ENCODE assay signal across 1 cellular context in the genomic region with DNA sequence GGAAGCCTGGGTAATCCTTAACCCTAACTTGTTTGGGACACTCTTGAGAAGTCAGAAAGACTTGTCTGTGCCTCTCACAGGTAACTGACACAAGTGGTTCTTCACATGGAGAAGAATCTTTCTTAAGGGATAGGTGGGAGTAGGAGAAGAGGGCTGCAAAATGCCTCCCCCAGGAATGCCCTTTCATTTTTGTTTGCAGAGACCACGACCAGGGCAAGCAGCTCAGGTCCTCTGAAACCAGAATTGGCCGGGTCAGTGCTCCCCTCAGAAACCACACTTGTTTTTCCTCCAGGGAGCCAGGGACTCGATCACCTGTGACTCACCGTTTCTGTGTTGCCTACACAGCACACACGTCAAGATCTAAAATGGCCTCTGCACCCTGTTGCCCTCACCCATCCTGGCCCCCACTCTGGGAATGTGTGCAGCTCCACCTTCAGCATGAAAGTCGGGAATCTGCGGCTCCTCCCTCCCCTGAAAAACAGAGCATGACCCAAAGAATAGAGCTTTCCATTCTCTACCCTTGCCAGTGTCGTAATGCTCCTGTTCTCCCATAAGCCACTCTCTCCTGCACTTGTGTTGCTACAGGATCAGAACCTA.
TF ChIP-seq lines count a peak whose summit lies in the region.

No MANE protein-coding gene starts in this region.

TF ChIP-seq in HepG2, 621 proteins besides CTCF, POLR2A, EP300 and RAD21 (continued from another document and continues in another):
- TF ChIP-seq, protein P1, sequence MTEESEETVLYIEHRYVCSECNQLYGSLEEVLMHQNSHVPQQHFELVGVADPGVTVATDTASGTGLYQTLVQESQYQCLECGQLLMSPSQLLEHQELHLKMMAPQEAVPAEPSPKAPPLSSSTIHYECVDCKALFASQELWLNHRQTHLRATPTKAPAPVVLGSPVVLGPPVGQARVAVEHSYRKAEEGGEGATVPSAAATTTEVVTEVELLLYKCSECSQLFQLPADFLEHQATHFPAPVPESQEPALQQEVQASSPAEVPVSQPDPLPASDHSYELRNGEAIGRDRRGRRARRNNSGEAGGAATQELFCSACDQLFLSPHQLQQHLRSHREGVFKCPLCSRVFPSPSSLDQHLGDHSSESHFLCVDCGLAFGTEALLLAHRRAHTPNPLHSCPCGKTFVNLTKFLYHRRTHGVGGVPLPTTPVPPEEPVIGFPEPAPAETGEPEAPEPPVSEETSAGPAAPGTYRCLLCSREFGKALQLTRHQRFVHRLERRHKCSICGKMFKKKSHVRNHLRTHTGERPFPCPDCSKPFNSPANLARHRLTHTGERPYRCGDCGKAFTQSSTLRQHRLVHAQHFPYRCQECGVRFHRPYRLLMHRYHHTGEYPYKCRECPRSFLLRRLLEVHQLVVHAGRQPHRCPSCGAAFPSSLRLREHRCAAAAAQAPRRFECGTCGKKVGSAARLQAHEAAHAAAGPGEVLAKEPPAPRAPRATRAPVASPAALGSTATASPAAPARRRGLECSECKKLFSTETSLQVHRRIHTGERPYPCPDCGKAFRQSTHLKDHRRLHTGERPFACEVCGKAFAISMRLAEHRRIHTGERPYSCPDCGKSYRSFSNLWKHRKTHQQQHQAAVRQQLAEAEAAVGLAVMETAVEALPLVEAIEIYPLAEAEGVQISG (CRISPR knock-in tag; IDR thresholded peaks at IDR 0.05), result peak; percentile 45; the same call in 1 of the 2 replicates
- no peak for TF ChIP-seq DNMT1 (CRISPR knock-in tag; IDR thresholded peaks at IDR 0.05)
- TF ChIP-seq ZNF547 (CRISPR knock-in tag; IDR thresholded peaks at IDR 0.05), result no peak
- TF ChIP-seq RNF2 (conservative IDR thresholded peaks at IDR 0.05; ENCODE audit: low read depth), result no peak
- TF ChIP-seq SPEN (CRISPR knock-in tag; IDR thresholded peaks at IDR 0.05; ENCODE audit: low read depth), result peak; percentile 15; the same call in 1 of the 2 replicates
- no peak; the same call in 1 of the 2 replicates for TF ChIP-seq MYC (CRISPR knock-in tag; IDR thresholded peaks at IDR 0.05; ENCODE audit: borderline replicate concordance)
- TF ChIP-seq PHF8 (CRISPR knock-in tag; IDR thresholded peaks at IDR 0.05), result no peak
- TF ChIP-seq NCOR1 (IDR thresholded peaks at IDR 0.05; ENCODE audit: borderline replicate concordance, low read length), result no peak
- TF ChIP-seq MAFG (CRISPR knock-in tag; IDR thresholded peaks at IDR 0.05), result no peak
- no peak for TF ChIP-seq ZNF703 (CRISPR knock-in tag; IDR thresholded peaks at IDR 0.05; ENCODE audit: borderline replicate concordance)
- TF ChIP-seq, protein P2, sequence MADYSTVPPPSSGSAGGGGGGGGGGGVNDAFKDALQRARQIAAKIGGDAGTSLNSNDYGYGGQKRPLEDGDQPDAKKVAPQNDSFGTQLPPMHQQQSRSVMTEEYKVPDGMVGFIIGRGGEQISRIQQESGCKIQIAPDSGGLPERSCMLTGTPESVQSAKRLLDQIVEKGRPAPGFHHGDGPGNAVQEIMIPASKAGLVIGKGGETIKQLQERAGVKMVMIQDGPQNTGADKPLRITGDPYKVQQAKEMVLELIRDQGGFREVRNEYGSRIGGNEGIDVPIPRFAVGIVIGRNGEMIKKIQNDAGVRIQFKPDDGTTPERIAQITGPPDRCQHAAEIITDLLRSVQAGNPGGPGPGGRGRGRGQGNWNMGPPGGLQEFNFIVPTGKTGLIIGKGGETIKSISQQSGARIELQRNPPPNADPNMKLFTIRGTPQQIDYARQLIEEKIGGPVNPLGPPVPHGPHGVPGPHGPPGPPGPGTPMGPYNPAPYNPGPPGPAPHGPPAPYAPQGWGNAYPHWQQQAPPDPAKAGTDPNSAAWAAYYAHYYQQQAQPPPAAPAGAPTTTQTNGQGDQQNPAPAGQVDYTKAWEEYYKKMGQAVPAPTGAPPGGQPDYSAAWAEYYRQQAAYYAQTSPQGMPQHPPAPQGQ (CRISPR knock-in tag; IDR thresholded peaks at IDR 0.05; ENCODE audit: borderline replicate concordance), result no peak
- TF ChIP-seq, protein P3, sequence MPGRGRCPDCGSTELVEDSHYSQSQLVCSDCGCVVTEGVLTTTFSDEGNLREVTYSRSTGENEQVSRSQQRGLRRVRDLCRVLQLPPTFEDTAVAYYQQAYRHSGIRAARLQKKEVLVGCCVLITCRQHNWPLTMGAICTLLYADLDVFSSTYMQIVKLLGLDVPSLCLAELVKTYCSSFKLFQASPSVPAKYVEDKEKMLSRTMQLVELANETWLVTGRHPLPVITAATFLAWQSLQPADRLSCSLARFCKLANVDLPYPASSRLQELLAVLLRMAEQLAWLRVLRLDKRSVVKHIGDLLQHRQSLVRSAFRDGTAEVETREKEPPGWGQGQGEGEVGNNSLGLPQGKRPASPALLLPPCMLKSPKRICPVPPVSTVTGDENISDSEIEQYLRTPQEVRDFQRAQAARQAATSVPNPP (CRISPR knock-in tag; IDR thresholded peaks at IDR 0.05), result no peak
- no peak for TF ChIP-seq CSRNP1 (CRISPR knock-in tag; IDR thresholded peaks at IDR 0.05)
- TF ChIP-seq SOX6 (IDR thresholded peaks at IDR 0.05), result no peak
- TF ChIP-seq SOX6 (CRISPR knock-in tag; IDR thresholded peaks at IDR 0.05), result peak; percentile 88
- 0 out of 2 replicates have a peak, but pooled peaks have one; percentile 36 for TF ChIP-seq ZNF253 (CRISPR knock-in tag; IDR thresholded peaks at IDR 0.05; ENCODE audit: borderline replicate concordance)
- TF ChIP-seq, protein P4, sequence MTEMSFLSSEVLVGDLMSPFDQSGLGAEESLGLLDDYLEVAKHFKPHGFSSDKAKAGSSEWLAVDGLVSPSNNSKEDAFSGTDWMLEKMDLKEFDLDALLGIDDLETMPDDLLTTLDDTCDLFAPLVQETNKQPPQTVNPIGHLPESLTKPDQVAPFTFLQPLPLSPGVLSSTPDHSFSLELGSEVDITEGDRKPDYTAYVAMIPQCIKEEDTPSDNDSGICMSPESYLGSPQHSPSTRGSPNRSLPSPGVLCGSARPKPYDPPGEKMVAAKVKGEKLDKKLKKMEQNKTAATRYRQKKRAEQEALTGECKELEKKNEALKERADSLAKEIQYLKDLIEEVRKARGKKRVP (CRISPR knock-in tag; IDR thresholded peaks at IDR 0.05), result no peak
- TF ChIP-seq ZBTB7B (CRISPR knock-in tag; IDR thresholded peaks at IDR 0.05), result peak; percentile 61; the same call in 1 of the 2 replicates
- TF ChIP-seq, protein P5, sequence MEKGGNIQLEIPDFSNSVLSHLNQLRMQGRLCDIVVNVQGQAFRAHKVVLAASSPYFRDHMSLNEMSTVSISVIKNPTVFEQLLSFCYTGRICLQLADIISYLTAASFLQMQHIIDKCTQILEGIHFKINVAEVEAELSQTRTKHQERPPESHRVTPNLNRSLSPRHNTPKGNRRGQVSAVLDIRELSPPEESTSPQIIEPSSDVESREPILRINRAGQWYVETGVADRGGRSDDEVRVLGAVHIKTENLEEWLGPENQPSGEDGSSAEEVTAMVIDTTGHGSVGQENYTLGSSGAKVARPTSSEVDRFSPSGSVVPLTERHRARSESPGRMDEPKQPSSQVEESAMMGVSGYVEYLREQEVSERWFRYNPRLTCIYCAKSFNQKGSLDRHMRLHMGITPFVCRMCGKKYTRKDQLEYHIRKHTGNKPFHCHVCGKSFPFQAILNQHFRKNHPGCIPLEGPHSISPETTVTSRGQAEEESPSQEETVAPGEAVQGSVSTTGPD (CRISPR knock-in tag; IDR thresholded peaks at IDR 0.05), result no peak
- TF ChIP-seq ZBTB21 (CRISPR knock-in tag; IDR thresholded peaks at IDR 0.05), result peak; percentile 45; the same call in 1 of the 2 replicates
- TF ChIP-seq CSRNP2 (CRISPR knock-in tag; conservative IDR thresholded peaks at IDR 0.05; ENCODE audit: low read depth), result no peak
- 0 out of 4 replicates have a peak, but pooled peaks of 1 of the 2 experiments have one; percentile 33 for TF ChIP-seq HMGXB4 (CRISPR knock-in tag; IDR thresholded peaks at IDR 0.05; ENCODE audit: borderline replicate concordance in 1 of 2, low read depth in 1 of 2)
- TF ChIP-seq ZNF709 (CRISPR knock-in tag; IDR thresholded peaks at IDR 0.05), result no peak
- TF ChIP-seq, protein P6, sequence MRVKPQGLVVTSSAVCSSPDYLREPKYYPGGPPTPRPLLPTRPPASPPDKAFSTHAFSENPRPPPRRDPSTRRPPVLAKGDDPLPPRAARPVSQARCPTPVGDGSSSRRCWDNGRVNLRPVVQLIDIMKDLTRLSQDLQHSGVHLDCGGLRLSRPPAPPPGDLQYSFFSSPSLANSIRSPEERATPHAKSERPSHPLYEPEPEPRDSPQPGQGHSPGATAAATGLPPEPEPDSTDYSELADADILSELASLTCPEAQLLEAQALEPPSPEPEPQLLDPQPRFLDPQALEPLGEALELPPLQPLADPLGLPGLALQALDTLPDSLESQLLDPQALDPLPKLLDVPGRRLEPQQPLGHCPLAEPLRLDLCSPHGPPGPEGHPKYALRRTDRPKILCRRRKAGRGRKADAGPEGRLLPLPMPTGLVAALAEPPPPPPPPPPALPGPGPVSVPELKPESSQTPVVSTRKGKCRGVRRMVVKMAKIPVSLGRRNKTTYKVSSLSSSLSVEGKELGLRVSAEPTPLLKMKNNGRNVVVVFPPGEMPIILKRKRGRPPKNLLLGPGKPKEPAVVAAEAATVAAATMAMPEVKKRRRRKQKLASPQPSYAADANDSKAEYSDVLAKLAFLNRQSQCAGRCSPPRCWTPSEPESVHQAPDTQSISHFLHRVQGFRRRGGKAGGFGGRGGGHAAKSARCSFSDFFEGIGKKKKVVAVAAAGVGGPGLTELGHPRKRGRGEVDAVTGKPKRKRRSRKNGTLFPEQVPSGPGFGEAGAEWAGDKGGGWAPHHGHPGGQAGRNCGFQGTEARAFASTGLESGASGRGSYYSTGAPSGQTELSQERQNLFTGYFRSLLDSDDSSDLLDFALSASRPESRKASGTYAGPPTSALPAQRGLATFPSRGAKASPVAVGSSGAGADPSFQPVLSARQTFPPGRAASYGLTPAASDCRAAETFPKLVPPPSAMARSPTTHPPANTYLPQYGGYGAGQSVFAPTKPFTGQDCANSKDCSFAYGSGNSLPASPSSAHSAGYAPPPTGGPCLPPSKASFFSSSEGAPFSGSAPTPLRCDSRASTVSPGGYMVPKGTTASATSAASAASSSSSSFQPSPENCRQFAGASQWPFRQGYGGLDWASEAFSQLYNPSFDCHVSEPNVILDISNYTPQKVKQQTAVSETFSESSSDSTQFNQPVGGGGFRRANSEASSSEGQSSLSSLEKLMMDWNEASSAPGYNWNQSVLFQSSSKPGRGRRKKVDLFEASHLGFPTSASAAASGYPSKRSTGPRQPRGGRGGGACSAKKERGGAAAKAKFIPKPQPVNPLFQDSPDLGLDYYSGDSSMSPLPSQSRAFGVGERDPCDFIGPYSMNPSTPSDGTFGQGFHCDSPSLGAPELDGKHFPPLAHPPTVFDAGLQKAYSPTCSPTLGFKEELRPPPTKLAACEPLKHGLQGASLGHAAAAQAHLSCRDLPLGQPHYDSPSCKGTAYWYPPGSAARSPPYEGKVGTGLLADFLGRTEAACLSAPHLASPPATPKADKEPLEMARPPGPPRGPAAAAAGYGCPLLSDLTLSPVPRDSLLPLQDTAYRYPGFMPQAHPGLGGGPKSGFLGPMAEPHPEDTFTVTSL (CRISPR knock-in tag; IDR thresholded peaks at IDR 0.05; ENCODE audit: borderline replicate concordance), result no peak
- TF ChIP-seq ZNF101 (CRISPR knock-in tag; IDR thresholded peaks at IDR 0.05; ENCODE audit: borderline replicate concordance, low read depth), result no peak
- no peak for TF ChIP-seq ZNF546 (CRISPR knock-in tag; conservative IDR thresholded peaks at IDR 0.05)
- TF ChIP-seq FOXA3 (CRISPR knock-in tag; IDR thresholded peaks at IDR 0.05), result peak; percentile 70; the same call in 1 of the 2 replicates
- no peak for TF ChIP-seq BHLHE40 (IDR thresholded peaks at IDR 0.05; ENCODE audit: low read length)
- TF ChIP-seq ZSCAN9 (CRISPR knock-in tag; IDR thresholded peaks at IDR 0.05; ENCODE audit: borderline replicate concordance), result no peak
- no peak; the same call in 1 of the 2 replicates for TF ChIP-seq MEIS2 (CRISPR knock-in tag; IDR thresholded peaks at IDR 0.05)
- no peak for TF ChIP-seq HOXA5 (CRISPR knock-in tag; IDR thresholded peaks at IDR 0.05)
- peak; percentile 99 for TF ChIP-seq PATZ1 (CRISPR knock-in tag; IDR thresholded peaks at IDR 0.05)
